In genomic region chr17:38583176-38583575, GRCh38 we compare ENCODE assay signal across 35 cellular contexts. TPM values are rescaled to one million over a fixed set of nuclear protein-coding genes. Genes with fewer than 3 reads are reported as not detected.
A peak's percentile ranks its signal among the peaks of the same experiment; 100 is the strongest.
DNase-seq lines count a peak whose midpoint lies in the region; ATAC-seq and TF ChIP-seq lines count a peak whose summit lies in the region.
"Had no signal": no experiment of that assay in that cellular context is flagged by ENCODE, and none has a peak within 500 bp of the region (broad histone marks: within the 10 kb centered on the region; RNA-seq: fewer than 3 reads in every experiment).

No MANE protein-coding gene starts in this region.

- H4K20me1 ChIP-seq in PC-3 (ENCODE audit: low read length) (no peaks in the 10 kb centered on the region), PC-9 (ENCODE audit: insufficient read depth) (no peaks in the 10 kb centered on the region)

- H3K9ac ChIP-seq in PC-3 (ENCODE audit: low read length) = no peak overlapping the region
- H3K9ac ChIP-seq: BLaER1 had no signal

- CTCF ChIA-PET in HEK293 (lab: Yijun Ruan, JAX) = interaction anchor here (0.7 to 12.2 kb wide), 10 partner anchors 12 to 94 kb away, joined by 3 to 264 read pairs (median 4); partner anchors contain the start of gene SRCIN1
- CTCF ChIA-PET in PC-3 (lab: Charles Lee) = interaction anchor here (1.2 to 3.9 kb wide), 2 partner anchors 25 to 80 kb away, joined by 5 to 36 read pairs; no protein-coding TSS in a partner anchor
- CTCF ChIA-PET in PC-9 (lab: Charles Lee) = interaction anchor here (0.9 kb wide), 1 partner anchor 24 kb away, joined by 3 read pairs; no protein-coding TSS in a partner anchor

- H3K4me3 ChIP-seq in HEK293 (ENCODE audit: low read depth, low read length) (no peak overlapping the region), PC-3 (ENCODE audit: low read length) (no peak overlapping the region), PC-9 (no peak overlapping the region), sigmoid colon (no peak overlapping the region)
- H3K4me3 ChIP-seq: A549; BLaER1; BLaER1 treated with 17β-estradiol and CSF1 and Interleukin-3, amounts not matched to agents 10 nM and 100 nM had no signal

- H2AFZ ChIP-seq in PC-3 (ENCODE audit: low read length) (no peak overlapping the region), PC-9 (no peak overlapping the region)

- intact Hi-C loops in Right ventricle myocardium inferior (cut with DNase I) (no loop called here), Right ventricle myocardium superior (cut with DNase I) (no loop called here), PC-3 (cut with micrococcal nuclease) (no loop called here), PC-9 (cut with micrococcal nuclease; ENCODE audit: unreplicated experiment) (no loop called here), sigmoid colon (cut with DNase I) (no loop called here)

- no peaks in the 10 kb centered on the region for H3K9me3 ChIP-seq in HEK293 (ENCODE audit: control insufficient read depth, insufficient read depth, low read depth, low read length)
- no peaks in the 10 kb centered on the region for H3K9me3 ChIP-seq in PC-3 (ENCODE audit: low read length)
- no peaks in the 10 kb centered on the region for H3K9me3 ChIP-seq in PC-9 (ENCODE audit: insufficient read depth, low read depth)
- H3K9me3 ChIP-seq in sigmoid colon = no peaks in the 10 kb centered on the region
- H3K9me3 ChIP-seq: A549; BE2C; BLaER1; BLaER1 treated with 17β-estradiol and CSF1 and Interleukin-3, amounts not matched to agents 10 nM and 100 nM; Caco-2 had no signal

- H3K4me2 ChIP-seq in PC-3 (ENCODE audit: low read length) = no peak overlapping the region
- H3K4me2 ChIP-seq in PC-9 = peak overlapping the region; percentile 75; the same call in 1 of the 2 replicates

- H3K36me3 ChIP-seq in HEK293 (ENCODE audit: control insufficient read depth in 2 of 2, insufficient read depth in 1 of 2, low read length in 2 of 2) (no peaks in the 10 kb centered on the region), PC-3 (ENCODE audit: low read depth, low read length) (no peaks in the 10 kb centered on the region), PC-9 (ENCODE audit: low read depth) (no peaks in the 10 kb centered on the region), sigmoid colon (no peaks in the 10 kb centered on the region)
- H3K36me3 ChIP-seq: BE2C; BLaER1; BLaER1 treated with 17β-estradiol and CSF1 and Interleukin-3, amounts not matched to agents 10 nM and 100 nM had no signal

- H3F3A ChIP-seq in PC-3 (ENCODE audit: low read length, unreplicated experiment) (no peaks in the 10 kb centered on the region), PC-9 (ENCODE audit: insufficient read depth, low read depth) (peaks cover 36% of the 10 kb centered on the region)

- POLR2A ChIA-PET in HEK293 (lab: Yijun Ruan, JAX) = interaction anchor here (0.7 to 2.1 kb wide), 2 partner anchors 24 to 25 kb away, joined by 6 to 13 read pairs; no protein-coding TSS in a partner anchor
- POLR2A ChIA-PET in PC-3 (lab: Charles Lee; ENCODE audit: unreplicated experiment) = no interaction called here
- POLR2A ChIA-PET in PC-9 (lab: Charles Lee; ENCODE audit: unreplicated experiment) = no interaction called here

- H3K27me3 ChIP-seq in PC-3 (ENCODE audit: low read length) (no peaks in the 10 kb centered on the region), PC-9 (ENCODE audit: insufficient read depth, low read depth) (no peaks in the 10 kb centered on the region), sigmoid colon (peaks cover 10 to 30% (median 29%) of the 10 kb centered on the region in 3 donors)
- H3K27me3 ChIP-seq: BE2C had no signal

- peak; percentile 21 for DNase-seq in Right ventricle myocardium inferior (ENCODE audit: missing footprints)
- no peak for DNase-seq in Right ventricle myocardium superior
- peak; percentile 38 for DNase-seq in PC-3
- DNase-seq in PC-9 = no peak
- DNase-seq in GM03348 (ENCODE audit: low spot score) = no peak
- DNase-seq in sigmoid colon = no peak
- DNase-seq in activated naive CD4-positive, alpha-beta T cell (lab: John Stamatoyannopoulos, UW) = no peak
- DNase-seq: 8988T; ACHN; AML-193; BE2C; C1 segment of cervical spinal cord; Caco-2; Calu3; CD4-positive, alpha-beta memory T cell; CD4-positive, alpha-beta T cell; CD4-positive, CD25-positive, alpha-beta regulatory T cell; CD8-positive, alpha-beta memory T cell; CD8-positive, alpha-beta T cell; COR-L47; DMS 273 treated with DMSO at 0.1 percent for 48 hours; DMS153; DMS53; DMS79; DMS79 treated with DMSO at 0.1 percent for 48 hours; DND-41; EL had no signal

- no peak for TF ChIP-seq POLR2A in sigmoid colon (IDR thresholded peaks at IDR 0.05)

- H3K79me2 ChIP-seq in PC-3 (ENCODE audit: low read length) (no peaks in the 10 kb centered on the region), PC-9 (ENCODE audit: low read depth) (peaks cover 11% of the 10 kb centered on the region; the same call in 1 of the 2 replicates)

- H3K9me2 ChIP-seq in PC-3 (replicated peaks; ENCODE audit: low read length) (no peaks in the 10 kb centered on the region), PC-9 (ENCODE audit: insufficient read depth) (no peaks in the 10 kb centered on the region)

- H3K27ac ChIP-seq in HEK293 (ENCODE audit: extremely low read depth, low read depth, low read length) (no peak overlapping the region), PC-3 (ENCODE audit: low read length) (no peak overlapping the region), PC-9 (0 out of 2 replicates have a peak overlapping the region, but pooled peaks have one; percentile 84), sigmoid colon (no peak overlapping the region)
- H3K27ac ChIP-seq: 22Rv1; BLaER1; BLaER1 treated with 17β-estradiol and CSF1 and Interleukin-3, amounts not matched to agents 10 nM and 100 nM had no signal

- ATAC-seq in Right ventricle myocardium inferior (no peak), Right ventricle myocardium superior (ENCODE audit: poor library complexity) (no peak), PC-3 (peak; percentile 69)
- ATAC-seq: A549; CD8-positive, alpha-beta T cell had no signal

- H3K4me1 ChIP-seq in HEK293 (ENCODE audit: control insufficient read depth, insufficient read depth, low read length) (peaks cover 16% of the 10 kb centered on the region), PC-3 (ENCODE audit: insufficient read depth, low read length) (peaks cover 31% of the 10 kb centered on the region), PC-9 (replicated peaks; ENCODE audit: insufficient read depth) (peaks cover 61% of the 10 kb centered on the region), sigmoid colon (peaks cover 0 to 30% (median 19%) of the 10 kb centered on the region in 4 donors)

- no peak for TF ChIP-seq EP300 in sigmoid colon (IDR thresholded peaks at IDR 0.05)

- 79 to 82% methylated on average over 3 of the region's 3 CpGs for WGBS in sigmoid colon, 2 donors

- no peak for TF ChIP-seq CTCF in HEK293 (tag by site-specific recombination; IDR thresholded peaks at IDR 0.05)
- no peak for TF ChIP-seq CTCF in PC-3 (conservative IDR thresholded peaks at IDR 0.05; ENCODE audit: low read depth, low read length)
- TF ChIP-seq CTCF in PC-9 (conservative IDR thresholded peaks at IDR 0.05) = no peak
- TF ChIP-seq CTCF in sigmoid colon (IDR thresholded peaks at IDR 0.05) = no peak

- BruUV-seq in PC-3 (replicated peaks; lab: Mats Ljungman, UMichigan) (no TSS peak), PC-9 (replicated peaks; lab: Mats Ljungman, UMichigan) (no TSS peak)

TF ChIP-seq in HEK293, 187 proteins besides CTCF, POLR2A, EP300 and RAD21 (continues in another document):
- TF ChIP-seq KLF9 (tag by site-specific recombination; IDR thresholded peaks at IDR 0.05; ENCODE audit: low read depth) (no peak), ZNF132 (tag by site-specific recombination; IDR thresholded peaks at IDR 0.05; ENCODE audit: borderline replicate concordance) (no peak), IKZF3 (tag by site-specific recombination; IDR thresholded peaks at IDR 0.05) (no peak), KLF1 (tag by site-specific recombination; IDR thresholded peaks at IDR 0.05) (peak; percentile 56), ZNF664 (tag by site-specific recombination; IDR thresholded peaks at IDR 0.05) (peak; percentile 35; the same call in 1 of the 2 replicates), ZNF398 (tag by site-specific recombination; IDR thresholded peaks at IDR 0.05) (no peak), ZNF449 (tag by site-specific recombination; IDR thresholded peaks at IDR 0.05) (no peak), ZNF37A (tag by site-specific recombination; IDR thresholded peaks at IDR 0.05) (no peak), ZNF560 (tag by site-specific recombination; IDR thresholded peaks at IDR 0.05; ENCODE audit: borderline replicate concordance) (no peak), ZNF585B (tag by site-specific recombination; IDR thresholded peaks at IDR 0.05) (no peak), EGR2 (tag by site-specific recombination; IDR thresholded peaks at IDR 0.05; ENCODE audit: low read depth) (peak; percentile 37; the same call in 1 of the 2 replicates)

RNA-seq across cellular contexts. Expression of gene SRCIN1, which starts 22.6 kb away (rescaled TPM):
- total RNA-seq in Right ventricle myocardium inferior = 1.4 TPM
- total RNA-seq in Right ventricle myocardium superior = 2.3 TPM
- 1.8 and 2.6 TPM in 2 replicates for total RNA-seq in PC-3 (2014; rRNA removed)
- 16.7 and 23.7 TPM in 2 replicates for total RNA-seq in PC-9 (2021)
- 1 to 10 TPM in 3 of 4 donors, under 1 TPM in 1; 0.81 to 9.4 (median 1.7) TPM for total RNA-seq in sigmoid colon
- 1 to 10 TPM in 2 of 3 donors, not detected in 1; 1.1 to 1.2 TPM for polyA plus RNA-seq in sigmoid colon
- total RNA-seq: CD4-positive, CD25-positive, alpha-beta regulatory T cell had no signal
- polyA plus RNA-seq: AG04450; BJ; CD14-positive monocyte; CD4-positive, alpha-beta memory T cell; CD4-positive, CD25-positive, alpha-beta regulatory T cell; CD8-positive, alpha-beta memory T cell had no signal

Comparison
In these comparisons a context has a peak if more than half of its experiments do, and no peak if none do; other contexts are left out.
1. DNase-seq: peak in Right ventricle myocardium inferior (single experiment) and PC-3 (single experiment); none in Right ventricle myocardium superior (single experiment), PC-9 (0 of 2), GM03348 (single experiment), sigmoid colon (single experiment) and activated naive CD4-positive, alpha-beta T cell (0 of 4).